ENCODE assay signal across 8 cellular contexts in genomic region chr9:41189217-41189616, GRCh38. TPM values are rescaled to one million over a fixed set of nuclear protein-coding genes. Genes with fewer than 3 reads are reported as not detected.
DNase-seq lines count a peak whose midpoint lies in the region; ATAC-seq, FAIRE-seq and TF ChIP-seq lines count a peak whose summit lies in the region.
"Not testable (repeated sequence)": the region's sequence is repeated elsewhere in the genome, so short reads cannot be mapped to it uniquely, and the experiment has no call there.

Gene ZNG1F, minus strand, starts transcription at chr9:41189317. Its CDS starts 59 bp downstream, at chr9:41189258.

- not testable (repeated sequence) for H3K9me1 ChIP-seq in K562 (ENCODE audit: control insufficient read depth, insufficient read depth, low read length)

- ATAC-seq in activated T-cell treated with anti-CD3 and anti-CD28 coated beads, Interleukin-2, amount 50 U/mL, for 4 hours; K562: not testable (repeated sequence)

- not testable (repeated sequence) for H3K4me3 ChIP-seq in K562; endodermal cell (ENCODE audit: low read length); transverse colon

- not testable (repeated sequence) for TF ChIP-seq RAD21 in K562 (CRISPR knock-in tag; conservative IDR thresholded peaks at IDR 0.05 in 1 of 2, IDR thresholded peaks at IDR 0.05 in 1 of 2)

- WGBS in K562 (ENCODE audit: insufficient coverage, low coverage, missing lambda C conversion rate) = no CpG with 5 or more reads among the region's 31 CpGs
- WGBS in endodermal cell (ENCODE audit: insufficient coverage in 1 of 2, insufficient read length in 1 of 2), 2 experiments = no CpG with 5 or more reads among the region's 31 CpGs
- no CpG with 5 or more reads among the region's 31 CpGs for WGBS in transverse colon (ENCODE audit: low coverage in 1 of 2), 2 donors

- TF ChIP-seq POLR2A in K562 (conservative IDR thresholded peaks at IDR 0.05); transverse colon (IDR thresholded peaks at IDR 0.05): not testable (repeated sequence)

- intact Hi-C loops in K562 (cut with micrococcal nuclease); transverse colon (cut with DNase I; ENCODE audit: low total_unique reads): not testable (repeated sequence)

- in situ Hi-C loops in SK-MEL-5 (cut with HindIII; ENCODE audit: low pct_unique_long_range_greater_than_20kb, low sequenced_read_pairs); K562 (cut with MboI); transverse colon (cut with MboI; ENCODE audit: low pct_ligation_motif_present in 1 of 4, low pct_unique_long_range_greater_than_20kb in 1 of 4, low sequenced_read_pairs in 3 of 4): not testable (repeated sequence)

- H3K4me2 ChIP-seq in K562 (ENCODE audit: insufficient read depth, low read length) = not testable (repeated sequence)

- H3K9me3 ChIP-seq in K562 (replicated peaks; ENCODE audit: control insufficient read depth, insufficient read depth, low read depth, low read length); endodermal cell (ENCODE audit: control insufficient read depth, low read length); transverse colon: not testable (repeated sequence)

- CTCF ChIA-PET in K562 (lab: Yijun Ruan, JAX; ENCODE audit: low intra/inter-chr PET ratio) = not testable (repeated sequence)

- not testable (repeated sequence) for H3K4me1 ChIP-seq in K562 (replicated peaks in 1 of 2; ENCODE audit: control insufficient read depth in 2 of 2, insufficient read depth in 2 of 2, low read length in 2 of 2); endodermal cell (ENCODE audit: control insufficient read depth, insufficient read depth, low read length); transverse colon

- not testable (repeated sequence) for H3K36me3 ChIP-seq in K562 (ENCODE audit: control insufficient read depth, insufficient read depth, low read length); endodermal cell (ENCODE audit: control insufficient read depth, insufficient read depth, low read length); transverse colon

- H3K36me3 Mint-ChIP-seq in activated T-cell treated with anti-CD3 and anti-CD28 coated beads, Interleukin-2, amount 50 U/mL, for 4 hours (ENCODE audit: insufficient read depth); endodermal cell (ENCODE audit: low read depth); mesothelial cell of epicardium: not testable (repeated sequence)

- H3K27ac ChIP-seq in K562 (ENCODE audit: extremely low read depth, low read depth, low read length); endodermal cell (ENCODE audit: low read depth, low read length); transverse colon: not testable (repeated sequence)

- POLR2A ChIA-PET in K562 (lab: Yijun Ruan, JAX) = not testable (repeated sequence)

- H3K27me3 ChIP-seq in K562 (ENCODE audit: control insufficient read depth in 2 of 2, insufficient read depth in 2 of 2, low read length in 2 of 2); endodermal cell (ENCODE audit: control insufficient read depth, insufficient read depth, low read length, poor library complexity, severe bottlenecking); transverse colon: not testable (repeated sequence)

- not testable (repeated sequence) for H3K9ac ChIP-seq in K562 (ENCODE audit: insufficient read depth in 1 of 2, low read depth in 2 of 2, low read length in 2 of 2); endodermal cell (ENCODE audit: extremely low read depth, low read length, poor library complexity, severe bottlenecking)

- H4K20me1 ChIP-seq in K562 (replicated peaks; ENCODE audit: control insufficient read depth, insufficient read depth, low read length) = not testable (repeated sequence)

- not testable (repeated sequence) for H3K79me2 ChIP-seq in K562 (ENCODE audit: control insufficient read depth, insufficient read depth, low read length)

- not testable (repeated sequence) for FAIRE-seq in K562 (lab: Jason Lieb, UNC)

- not testable (repeated sequence) for BruUV-seq in K562 (replicated peaks; lab: Mats Ljungman, UMichigan)

- H3K27me3 Mint-ChIP-seq in activated T-cell treated with anti-CD3 and anti-CD28 coated beads, Interleukin-2, amount 50 U/mL, for 4 hours (ENCODE audit: low read depth); endodermal cell (ENCODE audit: insufficient read depth); mesothelial cell of epicardium (ENCODE audit: low read depth): not testable (repeated sequence)

- not testable (repeated sequence) for TF ChIP-seq CTCF in K562 (IDR thresholded peaks at IDR 0.05 in 2 of 3, conservative IDR thresholded peaks at IDR 0.05 in 1 of 3; ENCODE audit: insufficient read depth in 2 of 3, low read depth in 1 of 3, low read length in 3 of 3); endodermal cell (conservative IDR thresholded peaks at IDR 0.05); mesothelial cell of epicardium (IDR thresholded peaks at IDR 0.05; ENCODE audit: unreplicated experiment); transverse colon (IDR thresholded peaks at IDR 0.05)

- not testable (repeated sequence) for H2AFZ ChIP-seq in K562 (ENCODE audit: low read depth, low read length)

- not testable (repeated sequence) for TF ChIP-seq EP300 in K562 (IDR thresholded peaks at IDR 0.05; ENCODE audit: low read length); transverse colon (IDR thresholded peaks at IDR 0.05; ENCODE audit: low read depth)

- H3K4me1 Mint-ChIP-seq in activated T-cell treated with anti-CD3 and anti-CD28 coated beads, Interleukin-2, amount 50 U/mL, for 4 hours (ENCODE audit: low read depth); endodermal cell; mesothelial cell of epicardium: not testable (repeated sequence)

- H3K9me3 Mint-ChIP-seq in activated T-cell treated with anti-CD3 and anti-CD28 coated beads, Interleukin-2, amount 50 U/mL, for 4 hours; endodermal cell; mesothelial cell of epicardium: not testable (repeated sequence)

- not testable (repeated sequence) for DNase-seq in H4 (ENCODE audit: low spot score); SK-MEL-5 (ENCODE audit: low read depth, low spot score); activated T-cell treated with anti-CD3 and anti-CD28 coated beads, Interleukin-2, amount 50 U/mL, for 4 hours; K562 (ENCODE audit: extremely low read depth in 1 of 4, low spot score in 3 of 4); endodermal cell; mesothelial cell of epicardium (ENCODE audit: low spot score in 2 of 2, unreplicated experiment in 2 of 2); renal cortical epithelial cell (ENCODE audit: low read depth); transverse colon

- not testable (repeated sequence) for H3K27ac Mint-ChIP-seq in endodermal cell, mesothelial cell of epicardium

- H3K4me3 Mint-ChIP-seq in activated T-cell treated with anti-CD3 and anti-CD28 coated beads, Interleukin-2, amount 50 U/mL, for 4 hours; endodermal cell; mesothelial cell of epicardium: not testable (repeated sequence)

RNA-seq across cellular contexts. Expression of gene ZNG1F, which starts in this region (rescaled TPM):
- total RNA-seq in H4 (2014; rRNA removed; shearing (Covaris generic)) = 2.7 and 14.8 TPM in 2 replicates
- total RNA-seq in SK-MEL-5 (2014; rRNA removed; shearing (Covaris generic)) = 8.4 and 12.4 TPM in 2 replicates
- 11.4 and 16.6 TPM in 2 replicates for polyA plus RNA-seq in SK-MEL-5 (2015; cell fraction: cytosol; rRNA removed)
- polyA plus RNA-seq in SK-MEL-5 (2015; cell fraction: nucleus; rRNA removed) = 49.9 and 82.1 TPM in 2 replicates
- total RNA-seq in activated T-cell treated with anti-CD3 and anti-CD28 coated beads, Interleukin-2, amount 50 U/mL, for 4 hours = 10 to 100 TPM in 2 of 3 donors, 1 to 10 TPM in 1; 6.9 to 10.5 (median 10.2) TPM
- total RNA-seq in K562 (2011; cell fraction: chromatin; rRNA removed; ENCODE audit: low replicate concordance) = 44.7 and 70.9 TPM in 2 replicates
- total RNA-seq in K562 (2011; cell fraction: nucleolus; rRNA removed) = 7.7 and 12.1 TPM in 2 replicates
- 34.8 and 46.7 TPM in 2 replicates for total RNA-seq in K562 (2011; cell fraction: nucleoplasm; rRNA removed)
- 24.8 and 54.2 TPM in 2 replicates for total RNA-seq in K562 (2014; rRNA removed)
- 32.2 TPM in 2 replicates for total RNA-seq in K562 (2014; rRNA removed; fragmentation: Illumina TruSeq; extraction: Trizol)
- 34.4 and 48.0 TPM in 2 replicates for total RNA-seq in K562 (2015; rRNA removed; fragmentation: Illumina TruSeq; extraction: Trizol)
- total RNA-seq in K562 (2021) = 6.9 and 7.4 TPM in 2 replicates
- 11.5 and 12.2 TPM in 2 replicates for polyA plus RNA-seq in K562 (2011; rRNA removed)
- 0.66 and 16.5 TPM in 2 replicates for polyA plus RNA-seq in K562 (2011; cell fraction: cytosol; rRNA removed)
- 32.9 and 39.7 TPM in 2 replicates for polyA plus RNA-seq in K562 (2011; cell fraction: nucleus; rRNA removed)
- 4.7 and 5.6 TPM in 2 replicates for polyA plus RNA-seq in K562 (2012)
- 24.9 and 39.5 TPM in 2 replicates for polyA plus RNA-seq in K562 (2014; fragmentation: Illumina TruSeq; extraction: Trizol)
- 10 to 100 TPM; 13.5 to 18.4 TPM for polyA plus RNA-seq in K562 (2014; fragmentation: Nextera tagmentation; extraction: Ambion mirVana)
- polyA plus RNA-seq in K562 (2014; rRNA removed) = 45.9 and 104 TPM in 2 replicates
- 38.4 and 39.9 TPM in 2 replicates for polyA minus RNA-seq in K562 (2011; rRNA and poly(A)+ RNA removed)
- 1.5 and 2.7 TPM in 2 replicates for polyA minus RNA-seq in K562 (2011; cell fraction: cytosol; rRNA and poly(A)+ RNA removed)
- polyA minus RNA-seq in K562 (2011; cell fraction: nucleus; rRNA and poly(A)+ RNA removed) = 25.8 and 46.0 TPM in 2 replicates
- total RNA-seq in endodermal cell = 10 to 100 TPM; 11.5 to 15.4 TPM
- polyA plus RNA-seq in endodermal cell (2013, experiment 1 of 2) = 11.5 TPM
- polyA plus RNA-seq in endodermal cell (2013, experiment 2 of 2) = 10.0 TPM
- total RNA-seq in mesothelial cell of epicardium = 18.9 to 24.5 TPM (median 22.9 TPM) in 3 replicates
- total RNA-seq in renal cortical epithelial cell = 7.6 and 12.7 TPM in 2 replicates
- 10 to 100 TPM; 11.6 to 21.8 (median 18.4) TPM for total RNA-seq in transverse colon
